ENCODE assay signal across 10 cellular contexts in genomic region chr2:44778221-44778654, GRCh38.
A peak's percentile ranks its signal among the peaks of the same experiment; 100 is the strongest.
DNase-seq lines count a peak whose midpoint lies in the region; ATAC-seq and TF ChIP-seq lines count a peak whose summit lies in the region.
"Had no signal": no experiment of that assay in that cellular context is flagged by ENCODE, and none has a peak within 500 bp of the region (broad histone marks: within the 10 kb centered on the region; RNA-seq: fewer than 3 reads in every experiment).

No MANE protein-coding gene starts in this region.

- 21% methylated on average over 13 of the region's 13 CpGs for WGBS in right cardiac atrium

- no peak overlapping the region for H3K27ac Mint-ChIP-seq in activated naive CD4-positive, alpha-beta T cell treated with anti-CD3 and anti-CD28 coated beads for 36 hours
- H3K27ac Mint-ChIP-seq: activated naive CD8-positive, alpha-beta T cell treated with anti-CD3 and anti-CD28 coated beads for 36 hours had no signal

- no peak overlapping the region for H3K27ac ChIP-seq in right cardiac atrium (ENCODE audit: low read length)

- ATAC-seq in GM21529 (IDR thresholded peaks at IDR 0.05; ENCODE audit: unreplicated experiment): peak; percentile 52
- ATAC-seq in HG03469 (IDR thresholded peaks at IDR 0.05; ENCODE audit: unreplicated experiment): peak; percentile 21
- peak in 1 of 2 donors; percentile 59 for ATAC-seq in right cardiac atrium

- H3K4me3 ChIP-seq in GM12864 (ENCODE audit: low read depth, low read length) (peak overlapping the region; percentile 53), right cardiac atrium (ENCODE audit: low read length) (no peak overlapping the region)

- H3K36me3 Mint-ChIP-seq in activated naive CD4-positive, alpha-beta T cell treated with anti-CD3 and anti-CD28 coated beads for 36 hours (ENCODE audit: low read depth): peaks cover 7% of the 10 kb centered on the region

- no peaks in the 10 kb centered on the region for H3K27me3 Mint-ChIP-seq in activated naive CD4-positive, alpha-beta T cell treated with anti-CD3 and anti-CD28 coated beads for 36 hours (ENCODE audit: low read depth)

- H3K9me3 ChIP-seq in right cardiac atrium (ENCODE audit: control insufficient read depth, low read length): no peaks in the 10 kb centered on the region

- peaks cover 3% of the 10 kb centered on the region for H3K9me3 Mint-ChIP-seq in activated naive CD4-positive, alpha-beta T cell treated with anti-CD3 and anti-CD28 coated beads for 36 hours
- H3K9me3 Mint-ChIP-seq: activated naive CD8-positive, alpha-beta T cell treated with anti-CD3 and anti-CD28 coated beads for 36 hours had no signal

- H3K4me1 Mint-ChIP-seq in activated naive CD4-positive, alpha-beta T cell treated with anti-CD3 and anti-CD28 coated beads for 36 hours (ENCODE audit: low read depth): peaks cover 8% of the 10 kb centered on the region

- CTCF ChIA-PET in activated naive CD4-positive, alpha-beta T cell treated with anti-CD3 and anti-CD28 coated beads for 36 hours (lab: Charles Lee): no interaction called here

- no peaks in the 10 kb centered on the region for H3K4me1 ChIP-seq in right cardiac atrium (ENCODE audit: control insufficient read depth, insufficient read depth, low read length)

- TF ChIP-seq CTCF in GM12864 (IDR thresholded peaks at IDR 0.05; ENCODE audit: low read depth, low read length, missing control alignments): no peak

- H3K4me3 Mint-ChIP-seq in activated naive CD4-positive, alpha-beta T cell treated with anti-CD3 and anti-CD28 coated beads for 36 hours: no peak overlapping the region
- H3K4me3 Mint-ChIP-seq: activated naive CD8-positive, alpha-beta T cell treated with anti-CD3 and anti-CD28 coated beads for 36 hours had no signal

- intact Hi-C loops in right cardiac atrium (cut with DNase I): no loop called here
- intact Hi-C loops in activated naive CD4-positive, alpha-beta T cell treated with anti-CD3 and anti-CD28 coated beads for 36 hours (cut with micrococcal nuclease): no loop called here

- no peak for DNase-seq in GM12864 (ENCODE audit: low read depth)
- peak; percentile 27 to 58 (median 50) for DNase-seq in right cardiac atrium
- DNase-seq in activated naive CD4-positive, alpha-beta T cell treated with anti-CD3 and anti-CD28 coated beads for 36 hours: no peak
- no peak for DNase-seq in AG20443 (ENCODE audit: low spot score)
- DNase-seq in glomerular visceral epithelial cell (ENCODE audit: extremely low spot score): no peak
- no peak for DNase-seq in GDM1 (lab: John Stamatoyannopoulos, UW)
- DNase-seq: NCI-H446 treated with DMSO at 0.1 percent for 48 hours had no signal

- H3K27me3 ChIP-seq in right cardiac atrium (ENCODE audit: control insufficient read depth, insufficient read depth): no peaks in the 10 kb centered on the region

Comparison
In these comparisons a context has a peak if more than half of its experiments do, and no peak if none do; other contexts are left out.
1. DNase-seq: peak in right cardiac atrium (3 of 3); none in GM12864 (single experiment), activated naive CD4-positive, alpha-beta T cell treated with anti-CD3 and anti-CD28 coated beads for 36 hours (single experiment), AG20443 (single experiment), glomerular visceral epithelial cell (single experiment) and GDM1 (single experiment).